Comparison of ENCODE assay signal across 15 cellular contexts in the genomic region with DNA sequence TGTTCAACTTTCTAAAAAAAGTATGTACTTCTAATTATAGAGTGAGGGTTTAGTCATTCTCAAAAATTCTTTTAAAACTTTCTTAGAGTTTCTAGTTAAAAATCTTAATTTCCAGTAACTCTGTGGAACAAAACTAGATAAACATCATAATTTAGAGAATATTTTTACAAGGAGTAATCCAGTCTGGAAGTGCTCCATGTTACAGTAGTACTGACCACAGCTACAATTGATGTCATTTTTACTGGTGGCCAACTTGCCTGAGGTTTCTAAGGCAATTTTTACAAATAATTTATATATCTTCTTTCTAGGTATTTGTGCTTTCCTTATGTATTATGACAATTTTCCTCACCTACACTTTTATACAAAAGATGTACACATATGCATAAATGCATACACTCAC.
DNase-seq lines count a peak whose midpoint lies in the region; ATAC-seq, FAIRE-seq and TF ChIP-seq lines count a peak whose summit lies in the region.
"Had no signal": no experiment of that assay in that cellular context is flagged by ENCODE, and none has a peak within 500 bp of the region (broad histone marks: within the 10 kb centered on the region; RNA-seq: fewer than 3 reads in every experiment).

No MANE protein-coding gene starts in this region.

- no peaks in the 10 kb centered on the region for H3K27me3 ChIP-seq in astrocyte (ENCODE audit: insufficient read depth, low read length)
- H3K27me3 ChIP-seq in A673 (replicated peaks; ENCODE audit: insufficient read depth, low read depth, low read length, poor library complexity), result peaks cover 11% of the 10 kb centered on the region
- H3K27me3 ChIP-seq: BLaER1 had no signal

- H3K27ac Mint-ChIP-seq in astrocyte (ENCODE audit: unreplicated experiment), result no peak overlapping the region
- H3K27ac Mint-ChIP-seq: CD8-positive, alpha-beta memory T cell; HFFc6 had no signal

- CTCF ChIA-PET in A673 (lab: Charles Lee), result no interaction called here

- DNase-seq in LHCN-M2 (ENCODE audit: low read depth) (peak; percentile 15), astrocyte (ENCODE audit: low read depth) (peak; percentile 34), frontal cortex (ENCODE audit: low spot score in 2 of 2) (no peak), NCI-H1105 treated with DMSO at 0.1 percent for 48 hours (lab: John Stamatoyannopoulos, UW) (no peak), A673 (ENCODE audit: low spot score) (no peak)
- DNase-seq: AML-193; Caco-2; CD8-positive, alpha-beta memory T cell; DND-41; HCEC 1CT; HFFc6 had no signal

- no peak overlapping the region for H3K4me3 ChIP-seq in astrocyte (ENCODE audit: insufficient read depth, low read depth, low read length)
- no peak overlapping the region for H3K4me3 ChIP-seq in A673 (ENCODE audit: low read depth, low read length, poor library complexity, severe bottlenecking)
- H3K4me3 ChIP-seq: A549, BLaER1 had no signal

- no peak for FAIRE-seq in astrocyte (lab: Jason Lieb, UNC)
- FAIRE-seq in frontal cortex (lab: Jason Lieb, UNC), result peak; percentile 52
- FAIRE-seq: A549 had no signal

- intact Hi-C loops in A673 (cut with micrococcal nuclease; ENCODE audit: unreplicated experiment), result no loop called here

- H4K20me1 ChIP-seq in astrocyte (ENCODE audit: insufficient read depth, low read length), result no peaks in the 10 kb centered on the region
- H4K20me1 ChIP-seq: BLaER1 had no signal

- H3K36me3 Mint-ChIP-seq in astrocyte (ENCODE audit: low read depth, unreplicated experiment), result no peaks in the 10 kb centered on the region
- H3K36me3 Mint-ChIP-seq: CD8-positive, alpha-beta memory T cell had no signal

- H3K27me3 Mint-ChIP-seq in astrocyte (ENCODE audit: low read depth, unreplicated experiment), result no peaks in the 10 kb centered on the region
- H3K27me3 Mint-ChIP-seq: CD8-positive, alpha-beta memory T cell had no signal

- ATAC-seq in HG02588 (IDR thresholded peaks at IDR 0.05; ENCODE audit: unreplicated experiment) (no peak), GM21381 (IDR thresholded peaks at IDR 0.05; ENCODE audit: unreplicated experiment) (no peak)
- ATAC-seq: A549 had no signal

- H2AFZ ChIP-seq in astrocyte (ENCODE audit: low read depth, low read length), result no peak overlapping the region

- H3K36me3 ChIP-seq in astrocyte (ENCODE audit: insufficient read depth, low read length), result no peaks in the 10 kb centered on the region
- H3K36me3 ChIP-seq in A673 (ENCODE audit: insufficient read depth, low read length, poor library complexity, severe bottlenecking), result no peaks in the 10 kb centered on the region
- H3K36me3 ChIP-seq: BLaER1 had no signal

- no peaks in the 10 kb centered on the region for H3K79me2 ChIP-seq in astrocyte (ENCODE audit: insufficient read depth, low read length)

- H3K9me3 ChIP-seq in astrocyte (ENCODE audit: insufficient read depth, low read depth, low read length), result no peaks in the 10 kb centered on the region
- H3K9me3 ChIP-seq in A673 (ENCODE audit: low read depth, low read length, poor library complexity, severe bottlenecking), result no peaks in the 10 kb centered on the region
- H3K9me3 ChIP-seq: A549, BLaER1, Caco-2 had no signal

- H3K4me1 ChIP-seq in astrocyte (ENCODE audit: insufficient read depth, low read length), result no peaks in the 10 kb centered on the region
- H3K4me1 ChIP-seq in A673 (ENCODE audit: insufficient read depth, low read length, poor library complexity, severe bottlenecking), result peaks cover 10% of the 10 kb centered on the region
- H3K4me1 ChIP-seq: A549, Caco-2 had no signal

- H3K9me3 Mint-ChIP-seq in astrocyte (ENCODE audit: unreplicated experiment), result no peaks in the 10 kb centered on the region

- no peaks in the 10 kb centered on the region for H3K4me1 Mint-ChIP-seq in astrocyte (ENCODE audit: low read depth, unreplicated experiment)
- H3K4me1 Mint-ChIP-seq: CD8-positive, alpha-beta memory T cell had no signal

- H3K4me3 Mint-ChIP-seq in astrocyte (ENCODE audit: unreplicated experiment), result no peak overlapping the region
- H3K4me3 Mint-ChIP-seq: CD8-positive, alpha-beta memory T cell; HFFc6 had no signal

- H3K4me2 ChIP-seq in astrocyte (ENCODE audit: low read length), result no peak overlapping the region
- H3K4me2 ChIP-seq: A549, BLaER1 had no signal

- no peak overlapping the region for H3K9ac ChIP-seq in astrocyte (ENCODE audit: low read length)
- H3K9ac ChIP-seq: BLaER1 had no signal

- BruUV-seq in A673 (replicated peaks; lab: Mats Ljungman, UMichigan), result no TSS peak

- TF ChIP-seq CTCF in astrocyte (IDR thresholded peaks at IDR 0.05; ENCODE audit: insufficient read depth, low read depth, low read length), result no peak
- no peak for TF ChIP-seq CTCF in A673 (conservative IDR thresholded peaks at IDR 0.05; ENCODE audit: low read depth, low read length)

- POLR2A ChIA-PET in A673 (lab: Charles Lee; ENCODE audit: low non-redundant PET), result no interaction called here

- H3K27ac ChIP-seq in astrocyte (ENCODE audit: low read depth, low read length) (no peak overlapping the region), A673 (ENCODE audit: low read depth, low read length, poor library complexity, severe bottlenecking) (no peak overlapping the region)
- H3K27ac ChIP-seq: A549, BLaER1 had no signal

Comparison
In these comparisons a context has a peak if more than half of its experiments do, and no peak if none do; other contexts are left out.
1. DNase-seq: peak in LHCN-M2 (single experiment) and astrocyte (single experiment); none in frontal cortex (0 of 2), NCI-H1105 treated with DMSO at 0.1 percent for 48 hours (single experiment) and A673 (single experiment).